ENCODE assay signal across 11 cellular contexts in genomic region chr10:132342553-132342952, GRCh38.
"Had no signal": no experiment of that assay in that cellular context is flagged by ENCODE, and none has a peak within 500 bp of the region (broad histone marks: within the 10 kb centered on the region; RNA-seq: fewer than 3 reads in every experiment).

No MANE protein-coding gene starts in this region.

- FAIRE-seq: H1, H54 had no signal

- H3K4me2 ChIP-seq: GM23338 had no signal

- H3K4me3 ChIP-seq: GM23248, GM23338, HAP-1 had no signal

- DNase-seq: GM23248, GOT3, H7, H9, HCEC 1CT, HFFc6 had no signal

- H3K36me3 ChIP-seq: HAP-1 had no signal

- H2AFZ ChIP-seq: GM23248, GM23338 had no signal

- H3K27ac ChIP-seq: GM23248 had no signal

- H3K27ac Mint-ChIP-seq: GM23338, H9, HFFc6 had no signal

- H3K9me3 ChIP-seq: HAP-1 had no signal

- H3K9ac ChIP-seq: GM23248 had no signal

- H3K4me3 Mint-ChIP-seq: GM23338, H9, HFFc6 had no signal

- ATAC-seq: GM23338, HCT116 had no signal

- H3K9me3 Mint-ChIP-seq: GM23338, H9, HFFc6 had no signal
